8 cellular contexts compared by ENCODE assay signal in the genomic region with DNA sequence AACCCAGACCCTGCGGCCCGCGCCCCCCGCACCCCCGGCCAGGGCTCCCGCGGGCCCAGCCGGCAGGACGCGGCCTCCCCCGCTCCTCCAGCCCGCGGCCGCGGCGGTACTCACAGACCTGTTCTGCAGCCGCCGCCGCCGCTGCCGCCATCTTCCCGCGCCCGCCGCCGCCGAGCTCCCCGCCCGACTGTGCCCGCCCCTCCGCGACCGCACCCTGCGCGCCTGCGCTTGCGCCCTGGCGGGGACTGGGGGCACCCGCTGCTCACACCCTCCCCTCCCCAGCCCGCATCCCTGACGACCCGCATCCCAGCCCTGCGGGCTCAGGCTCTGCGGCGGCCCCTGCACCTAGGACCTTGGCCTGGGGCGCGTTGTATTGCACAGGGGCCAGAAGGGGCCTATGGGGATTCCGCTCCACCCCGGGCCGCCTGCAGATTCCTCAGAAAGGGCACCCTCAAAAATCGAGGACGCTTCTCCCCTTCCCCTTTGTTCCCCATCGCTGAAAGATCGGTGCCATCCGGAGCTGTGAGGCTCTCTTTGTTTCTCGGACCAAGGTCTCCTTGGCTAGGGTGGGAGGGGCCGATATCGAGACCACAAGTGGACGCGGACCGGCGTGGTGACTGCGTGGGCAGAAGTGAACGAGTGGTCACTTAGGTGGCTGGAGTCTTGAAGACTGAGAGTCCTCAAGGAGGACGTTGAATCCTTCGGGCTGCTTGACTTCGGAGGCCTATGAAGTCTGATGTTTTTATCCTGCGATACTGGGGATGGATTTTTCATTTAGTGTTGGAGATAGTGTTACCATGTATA. TPM values are rescaled to one million over a fixed set of nuclear protein-coding genes. Genes with fewer than 3 reads are reported as not detected.
A peak's percentile ranks its signal among the peaks of the same experiment; 100 is the strongest.
DNase-seq lines count a peak whose midpoint lies in the region; ATAC-seq and TF ChIP-seq lines count a peak whose summit lies in the region.

Gene SGCB (minus strand): TSS at position 191 of the 804 bp plus-strand sequence. CDS start 40 bp downstream, at position 151.

- H3K9me3 ChIP-seq in right atrium auricular region, result no peaks in the 10 kb centered on the region

- H3K9me3 Mint-ChIP-seq in T-cell, result no peaks in the 10 kb centered on the region

- H3K27me3 ChIP-seq in right atrium auricular region, result no peaks in the 10 kb centered on the region

- H3K4me1 ChIP-seq in right atrium auricular region (peaks cover 0 to 29% of the 10 kb centered on the region in 2 donors), urinary bladder (ENCODE audit: insufficient read depth) (peaks cover 2% of the 10 kb centered on the region)

- H3K27ac Mint-ChIP-seq in T-cell, result peak within 1 kb of the TSS; percentile 20 to 78

- H3K27me3 Mint-ChIP-seq in T-cell, result peaks cover 8 to 14% of the 10 kb centered on the region in 2 donors

- H3K27ac ChIP-seq in right atrium auricular region (peak within 1 kb of the TSS; percentile 81 to 85), urinary bladder (ENCODE audit: low read depth) (peak within 1 kb of the TSS; percentile 32)

- 2% methylated on average over 68 of the region's 68 CpGs for WGBS in urinary bladder

- peak within 1 kb of the TSS; percentile 69 for H3K4me3 ChIP-seq in Jurkat, Clone E6-1 (ENCODE audit: low read length)
- H3K4me3 ChIP-seq in right atrium auricular region (peak within 1 kb of the TSS; percentile 76 to 82), urinary bladder (ENCODE audit: low read depth, low read length) (peak within 1 kb of the TSS; percentile 97)

- no peak for TF ChIP-seq CTCF in right atrium auricular region (IDR thresholded peaks at IDR 0.05)

- POLR2A ChIA-PET in T-cell (lab: Charles Lee), result interaction anchor here in 1 of 2 donors (0.6 kb wide), 1 partner anchor 969 kb away, joined by 3 read pairs; no protein-coding TSS in a partner anchor

- CTCF ChIA-PET in T-cell (lab: Charles Lee), result interaction anchor here in 1 of 2 donors (0.6 to 1.6 kb wide), 2 partner anchors 10 to 142 kb away, joined by 3 to 4 read pairs; no protein-coding TSS in a partner anchor

- ATAC-seq in GM21576 (IDR thresholded peaks at IDR 0.05; ENCODE audit: unreplicated experiment) (peak; percentile 86), T-cell (replicated peaks in 1 of 4) (peak; percentile 92 to 96 (median 96))

- H3K36me3 ChIP-seq in right atrium auricular region, result no peaks in the 10 kb centered on the region
- no peaks in the 10 kb centered on the region for H3K36me3 ChIP-seq in urinary bladder (ENCODE audit: insufficient read depth)

- DNase-seq in Daoy (ENCODE audit: low read depth) (peak; percentile 48), T-cell (peak; percentile 41 to 76 (median 61)), amniotic epithelial cell (ENCODE audit: low read depth) (peak; percentile 22), right atrium auricular region (ENCODE audit: low spot score) (peak; percentile 64), putamen (ENCODE audit: low spot score) (peak; percentile 84)
- peak; percentile 36 for DNase-seq in Jurkat, Clone E6-1 (ENCODE audit: low read depth, low spot score)

- peak within 1 kb of the TSS; percentile 80 to 87 (median 84) for H3K4me3 Mint-ChIP-seq in T-cell

- H3K36me3 Mint-ChIP-seq in T-cell, result no peaks in the 10 kb centered on the region

- peaks cover 28 to 32% (median 28%) of the 10 kb centered on the region in 3 donors for H3K4me1 Mint-ChIP-seq in T-cell

RNA-seq across cellular contexts. Expression of gene SGCB, which starts in this region (rescaled TPM):
- 4.4 and 4.5 TPM in 2 replicates for total RNA-seq in Daoy (2014; rRNA removed; shearing (Covaris generic))
- polyA plus RNA-seq in Jurkat, Clone E6-1 (2012; ENCODE audit: insufficient read depth, insufficient read length), result 10.8 TPM
- total RNA-seq in T-cell (1 to 10 TPM; 5.1 to 8.8 (median 7.7) TPM), right atrium auricular region (10 to 100 TPM; 34.2 to 63.9 TPM), urinary bladder (78.8 TPM)
- 49.2 TPM for polyA plus RNA-seq in urinary bladder

Comparison
In these comparisons a context has a peak if more than half of its experiments do, and no peak if none do; other contexts are left out.
1. Peak in every context shown above with its lines: DNase-seq, ATAC-seq, H3K4me3 ChIP-seq and H3K27ac ChIP-seq.
2. DNase-seq: peak in every context shown above with its lines; median percentile 84 in putamen; 64 in right atrium auricular region; 61 in T-cell; 48 in Daoy; 36 in Jurkat, Clone E6-1; 22 in amniotic epithelial cell.